ENCODE assay signal across 8 cellular contexts in the genomic region with DNA sequence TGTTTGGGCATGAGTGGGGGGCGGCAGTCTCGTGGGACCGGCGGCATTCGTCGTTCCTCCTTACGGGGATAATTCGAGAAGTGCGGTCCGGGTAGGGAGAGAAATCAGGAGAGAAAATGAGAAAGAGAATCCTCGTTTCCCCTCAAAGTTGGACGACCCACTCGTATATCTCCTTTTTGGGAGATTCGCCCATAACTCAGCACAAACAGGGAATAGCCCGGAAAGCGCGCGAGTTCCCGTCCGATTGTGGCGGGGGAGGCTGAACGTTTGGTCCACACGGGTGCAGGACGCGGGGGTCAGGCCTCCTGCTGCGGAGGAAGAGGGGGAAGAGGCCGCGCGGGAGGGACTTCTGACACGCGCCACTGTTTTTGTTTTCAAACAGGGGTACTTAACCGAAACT. TPM values are rescaled to one million over a fixed set of nuclear protein-coding genes. Genes with fewer than 3 reads are reported as not detected.
DNase-seq lines count a peak whose midpoint lies in the region; ATAC-seq, FAIRE-seq and TF ChIP-seq lines count a peak whose summit lies in the region.

No MANE protein-coding gene starts in this region.

- ATAC-seq in pancreas = no peak
- no peak for ATAC-seq in GM21360 (IDR thresholded peaks at IDR 0.05; ENCODE audit: unreplicated experiment)
- no peak for ATAC-seq in HG02610 (IDR thresholded peaks at IDR 0.05; ENCODE audit: unreplicated experiment)

- TF ChIP-seq CTCF in fibroblast of the aortic adventitia (IDR thresholded peaks at IDR 0.05; ENCODE audit: insufficient read depth, low read length) (no peak), pancreas (IDR thresholded peaks at IDR 0.05) (no peak)

- no peak for FAIRE-seq in pancreas (lab: Jason Lieb, UNC)

- DNase-seq in ELF-1 (ENCODE audit: low read depth, low spot score) = peak; percentile 17
- peak; percentile 25 for DNase-seq in RPMI7951 (ENCODE audit: low read depth)
- DNase-seq in fibroblast of the aortic adventitia (ENCODE audit: low read depth) = peak; percentile 16
- no peak for DNase-seq in pancreas
- DNase-seq in GDM1 (lab: John Stamatoyannopoulos, UW) = no peak
- DNase-seq in SK-N-DZ (ENCODE audit: low spot score) = no peak

- H3K27ac ChIP-seq in pancreas = no peak overlapping the region

- H3K4me3 ChIP-seq in fibroblast of the aortic adventitia (ENCODE audit: low read depth, low read length) (peak overlapping the region; percentile 79), pancreas (peak overlapping the region; percentile 38 to 56 (median 54))

- intact Hi-C loops in pancreas (cut with DNase I) = no loop called here

- WGBS in pancreas, 2 donors = 11 to 13% methylated on average over 32 of the region's 32 CpGs

- H3K9me3 ChIP-seq in pancreas = no peaks in the 10 kb centered on the region

- no peaks in the 10 kb centered on the region for H3K36me3 ChIP-seq in pancreas

- no peaks in the 10 kb centered on the region for H3K4me1 ChIP-seq in pancreas

- peaks cover 0 to 11% (median 0%) of the 10 kb centered on the region in 4 donors for H3K27me3 ChIP-seq in pancreas

RNA-seq across cellular contexts. Expression of a gene that starts 42.4 kb away (rescaled TPM):
- 63.6 and 66.4 TPM in 2 replicates for total RNA-seq in RPMI7951 (2014; rRNA removed; shearing (Covaris generic))
- total RNA-seq in fibroblast of the aortic adventitia (ENCODE audit: low replicate concordance) (7.5 and 33.7 TPM in 2 replicates), pancreas (under 1 TPM in 2 of 6 donors, not detected in 4; 0.35 to 0.67 TPM)
- 1 to 10 TPM in 1 of 2 donors, under 1 TPM in 1; 0.84 to 3.0 TPM for polyA plus RNA-seq in pancreas
- polyA plus RNA-seq in SK-N-DZ (2014; cell fraction: cytosol; rRNA removed) = 20.1 and 20.6 TPM in 2 replicates
- polyA plus RNA-seq in SK-N-DZ (2014; cell fraction: nucleus; rRNA removed) = 6.6 and 14.6 TPM in 2 replicates

Comparison
In these comparisons a context has a peak if more than half of its experiments do, and no peak if none do; other contexts are left out.
1. DNase-seq: peak in ELF-1 (single experiment), RPMI7951 (single experiment) and fibroblast of the aortic adventitia (single experiment); none in pancreas (0 of 6), GDM1 (single experiment) and SK-N-DZ (single experiment).